In genomic region chr6:126842769-126843168, GRCh38 we compare ENCODE assay signal across 25 cellular contexts.
"Had no signal": no experiment of that assay in that cellular context is flagged by ENCODE, and none has a peak within 500 bp of the region (broad histone marks: within the 10 kb centered on the region; RNA-seq: fewer than 3 reads in every experiment).

No MANE protein-coding gene starts in this region.

- H3K4me3 ChIP-seq: colonic mucosa, coronary artery, dorsolateral prefrontal cortex, esophagus muscularis mucosa, esophagus squamous epithelium, gastrocnemius medialis, gastroesophageal sphincter, heart left ventricle, heart right ventricle had no signal

- H3K27ac ChIP-seq: colonic mucosa, coronary artery, dorsolateral prefrontal cortex, epithelial cell of prostate, esophagus muscularis mucosa, esophagus squamous epithelium, foreskin keratinocyte, gastrocnemius medialis, gastroesophageal sphincter, heart left ventricle, heart right ventricle had no signal

- H3K9me3 ChIP-seq: colonic mucosa, esophagus muscularis mucosa, esophagus squamous epithelium, gastrocnemius medialis, gastroesophageal sphincter, heart left ventricle had no signal

- FAIRE-seq: endothelial cell of umbilical vein had no signal

- DNase-seq: colonic mucosa; cortex of kidney; dermis blood vessel endothelial cell; dorsolateral prefrontal cortex; effector CD4-positive, alpha-beta T cell; effector CD8-positive, alpha-beta T cell; effector memory CD4-positive, alpha-beta T cell; effector memory CD8-positive, alpha-beta T cell; endodermal cell; erythroblast; esophagus squamous epithelium; foreskin fibroblast; foreskin keratinocyte; foreskin melanocyte; gastrocnemius medialis; glutamatergic neuron; head of caudate nucleus; heart left ventricle; heart right ventricle had no signal

- ATAC-seq: effector memory CD8-positive, alpha-beta T cell; esophagus mucosa; foreskin keratinocyte; gastrocnemius medialis; gastroesophageal sphincter; heart left ventricle; heart right ventricle had no signal

- H3K27me3 ChIP-seq: colonic mucosa, dorsolateral prefrontal cortex, esophagus muscularis mucosa, esophagus squamous epithelium, foreskin keratinocyte, gastrocnemius medialis, gastroesophageal sphincter, heart left ventricle, heart right ventricle had no signal

- H3K4me1 ChIP-seq: colonic mucosa, esophagus squamous epithelium, foreskin keratinocyte, gastrocnemius medialis, heart left ventricle, heart right ventricle had no signal

- H3K36me3 ChIP-seq: colonic mucosa, esophagus muscularis mucosa, esophagus squamous epithelium, gastrocnemius medialis, gastroesophageal sphincter, heart left ventricle, heart right ventricle had no signal
